8 cellular contexts compared by ENCODE assay signal in the genomic region with DNA sequence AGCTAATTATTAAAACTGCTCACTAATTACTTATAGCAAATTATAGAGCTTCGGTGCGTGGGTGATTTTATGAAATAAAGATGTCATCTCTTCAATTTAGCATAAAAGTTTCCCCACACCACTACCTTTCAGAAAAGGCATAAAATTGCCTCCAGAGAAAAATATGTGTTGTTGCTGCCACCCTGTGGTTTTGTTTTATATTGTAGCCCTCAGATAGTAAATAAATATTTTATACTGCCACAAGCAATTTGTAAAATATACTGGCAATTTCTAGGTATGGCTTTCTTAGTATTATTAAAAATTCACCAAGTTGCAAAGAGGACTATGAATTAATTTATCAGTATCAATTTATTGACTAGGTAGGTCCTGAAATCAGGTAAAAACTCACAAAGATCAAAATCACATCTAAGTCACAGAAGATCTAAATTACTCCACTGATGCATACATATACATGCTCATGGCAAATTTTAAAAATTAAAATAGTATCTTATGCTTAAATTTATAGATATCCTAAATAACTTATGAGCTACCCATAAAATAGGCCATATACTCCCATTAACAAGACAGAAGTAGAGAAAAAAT. TPM values are rescaled to one million over a fixed set of nuclear protein-coding genes. Genes with fewer than 3 reads are reported as not detected.
DNase-seq lines count a peak whose midpoint lies in the region; ATAC-seq and TF ChIP-seq lines count a peak whose summit lies in the region.

No MANE protein-coding gene starts in this region.

- no TSS peak for BruUV-seq in mammary epithelial cell (replicated peaks; lab: Mats Ljungman, UMichigan)

- 16% methylated on average over 2 of the region's 2 CpGs for WGBS in mammary epithelial cell (ENCODE audit: low coverage, missing lambda C conversion rate)

- no peak overlapping the region for H3K4me2 ChIP-seq in mammary epithelial cell (ENCODE audit: insufficient read depth, low read depth, low read length)
- H3K4me2 ChIP-seq in neural cell (ENCODE audit: low read length), result no peak overlapping the region

- TF ChIP-seq EP300 in neural cell (conservative IDR thresholded peaks at IDR 0.05; ENCODE audit: poor library complexity, severe bottlenecking), result no peak

- in situ Hi-C loops in GM13977 (cut with MboI; ENCODE audit: low pct_unique_long_range_greater_than_20kb, low sequenced_read_pairs, unreplicated experiment) (loop anchor here (25.0 kb wide), 2 partner anchors 333 to 733 kb away; a partner anchor contains a TSS), mammary epithelial cell (cut with MboI; ENCODE audit: low sequenced_read_pairs in 2 of 2) (loop anchor here in 1 of 2 donors (10.0 to 25.0 kb wide), 2 partner anchors 358 to 731 kb away; a partner anchor contains a TSS)

- TF ChIP-seq CTCF in GM13977 (IDR thresholded peaks at IDR 0.05; ENCODE audit: extremely low read depth, insufficient read depth, missing control alignments) (peak; percentile 47), mammary epithelial cell (conservative IDR thresholded peaks at IDR 0.05 in 1 of 2, IDR thresholded peaks at IDR 0.05 in 1 of 2; ENCODE audit: extremely low read depth in 1 of 2, insufficient read depth in 1 of 2, low read depth in 1 of 2, low read length in 2 of 2) (peak; percentile 25 to 44), neural cell (IDR thresholded peaks at IDR 0.05; ENCODE audit: poor library complexity, severe bottlenecking) (peak; percentile 76)

- no peak overlapping the region for H3K27ac ChIP-seq in mammary epithelial cell (ENCODE audit: insufficient read depth, low read depth, low read length)
- no peak overlapping the region for H3K27ac ChIP-seq in neural cell (ENCODE audit: low read length)

- H3K4me3 ChIP-seq in mammary epithelial cell (replicated peaks in 1 of 3; ENCODE audit: insufficient read depth in 1 of 3, low read depth in 2 of 3, low read length in 3 of 3) (no peak overlapping the region), neural cell (ENCODE audit: low read length) (no peak overlapping the region)

- no peaks in the 10 kb centered on the region for H3K27me3 ChIP-seq in mammary epithelial cell (ENCODE audit: insufficient read depth, low read length)
- no peaks in the 10 kb centered on the region for H3K27me3 ChIP-seq in neural cell (ENCODE audit: insufficient read depth, low read depth, low read length)

- ATAC-seq in HG03460 (IDR thresholded peaks at IDR 0.05; ENCODE audit: unreplicated experiment), result no peak

- H3K79me2 ChIP-seq in mammary epithelial cell (ENCODE audit: insufficient read depth, low read length) (no peaks in the 10 kb centered on the region), neural cell (replicated peaks; ENCODE audit: insufficient read depth, low read length) (no peaks in the 10 kb centered on the region)

- no peaks in the 10 kb centered on the region for H3K36me3 ChIP-seq in mammary epithelial cell (ENCODE audit: insufficient read depth, low read length)
- no peaks in the 10 kb centered on the region for H3K36me3 ChIP-seq in neural cell (ENCODE audit: insufficient read depth, low read length)

- H3K9me2 ChIP-seq in neural cell (ENCODE audit: insufficient read depth, low read length), result no peaks in the 10 kb centered on the region

- TF ChIP-seq RAD21 in neural cell (conservative IDR thresholded peaks at IDR 0.05), result peak; percentile 80

- no peaks in the 10 kb centered on the region for H3K4me1 ChIP-seq in mammary epithelial cell (ENCODE audit: insufficient read depth, low read length)

- H3K9me3 ChIP-seq in mammary epithelial cell (replicated peaks; ENCODE audit: insufficient read depth, low read length) (no peaks in the 10 kb centered on the region), neural cell (ENCODE audit: low read length) (no peaks in the 10 kb centered on the region)

- H4K20me1 ChIP-seq in mammary epithelial cell (ENCODE audit: insufficient read depth, low read length) (no peaks in the 10 kb centered on the region), neural cell (ENCODE audit: insufficient read depth) (no peaks in the 10 kb centered on the region)

- DNase-seq in Ammon's horn (ENCODE audit: low spot score), result peak; percentile 14
- DNase-seq in GM13977 (ENCODE audit: low spot score), result peak; percentile 31
- peak; percentile 53 for DNase-seq in NCI-H1694 (lab: John Stamatoyannopoulos, UW)
- DNase-seq in mammary epithelial cell, result no peak
- no peak for DNase-seq in middle frontal gyrus (ENCODE audit: extremely low spot score, low spot score)
- DNase-seq in NCI-H1048 (lab: John Stamatoyannopoulos, UW), result no peak

- no peaks in the 10 kb centered on the region for H3F3A ChIP-seq in neural cell (ENCODE audit: insufficient read depth, low read length, poor library complexity, severe bottlenecking)

- CTCF ChIA-PET in mammary epithelial cell (lab: Charles Lee; ENCODE audit: low non-redundant PET), result interaction anchor here (0.6 kb wide), 1 partner anchor 698 kb away, joined by 5 read pairs; no protein-coding TSS in a partner anchor

- no peak overlapping the region for H2AFZ ChIP-seq in mammary epithelial cell (ENCODE audit: low read depth, low read length)
- no peak overlapping the region for H2AFZ ChIP-seq in neural cell (ENCODE audit: low read depth, low read length)

- dilution Hi-C loops in mammary epithelial cell (cut with HindIII; ENCODE audit: low sequenced_read_pairs), result no loop called here

- no peak overlapping the region for H3K9ac ChIP-seq in mammary epithelial cell (ENCODE audit: insufficient read depth, low read length)
- H3K9ac ChIP-seq in neural cell (ENCODE audit: low read length), result no peak overlapping the region

- intact Hi-C loops in mammary epithelial cell (cut with micrococcal nuclease), result loop anchor here (1.0 to 5.0 kb wide), 2 partner anchors 741 to 1928 kb away; no protein-coding TSS in a partner anchor

TF ChIP-seq in neural cell, 6 proteins besides CTCF, POLR2A, EP300 and RAD21:
- no peak for TF ChIP-seq MXI1 (conservative IDR thresholded peaks at IDR 0.05; ENCODE audit: poor library complexity, severe bottlenecking)
- TF ChIP-seq, protein P1, sequence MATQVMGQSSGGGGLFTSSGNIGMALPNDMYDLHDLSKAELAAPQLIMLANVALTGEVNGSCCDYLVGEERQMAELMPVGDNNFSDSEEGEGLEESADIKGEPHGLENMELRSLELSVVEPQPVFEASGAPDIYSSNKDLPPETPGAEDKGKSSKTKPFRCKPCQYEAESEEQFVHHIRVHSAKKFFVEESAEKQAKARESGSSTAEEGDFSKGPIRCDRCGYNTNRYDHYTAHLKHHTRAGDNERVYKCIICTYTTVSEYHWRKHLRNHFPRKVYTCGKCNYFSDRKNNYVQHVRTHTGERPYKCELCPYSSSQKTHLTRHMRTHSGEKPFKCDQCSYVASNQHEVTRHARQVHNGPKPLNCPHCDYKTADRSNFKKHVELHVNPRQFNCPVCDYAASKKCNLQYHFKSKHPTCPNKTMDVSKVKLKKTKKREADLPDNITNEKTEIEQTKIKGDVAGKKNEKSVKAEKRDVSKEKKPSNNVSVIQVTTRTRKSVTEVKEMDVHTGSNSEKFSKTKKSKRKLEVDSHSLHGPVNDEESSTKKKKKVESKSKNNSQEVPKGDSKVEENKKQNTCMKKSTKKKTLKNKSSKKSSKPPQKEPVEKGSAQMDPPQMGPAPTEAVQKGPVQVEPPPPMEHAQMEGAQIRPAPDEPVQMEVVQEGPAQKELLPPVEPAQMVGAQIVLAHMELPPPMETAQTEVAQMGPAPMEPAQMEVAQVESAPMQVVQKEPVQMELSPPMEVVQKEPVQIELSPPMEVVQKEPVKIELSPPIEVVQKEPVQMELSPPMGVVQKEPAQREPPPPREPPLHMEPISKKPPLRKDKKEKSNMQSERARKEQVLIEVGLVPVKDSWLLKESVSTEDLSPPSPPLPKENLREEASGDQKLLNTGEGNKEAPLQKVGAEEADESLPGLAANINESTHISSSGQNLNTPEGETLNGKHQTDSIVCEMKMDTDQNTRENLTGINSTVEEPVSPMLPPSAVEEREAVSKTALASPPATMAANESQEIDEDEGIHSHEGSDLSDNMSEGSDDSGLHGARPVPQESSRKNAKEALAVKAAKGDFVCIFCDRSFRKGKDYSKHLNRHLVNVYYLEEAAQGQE (IDR thresholded peaks at IDR 0.05; ENCODE audit: borderline replicate concordance), result no peak
- no peak for TF ChIP-seq EZH2 (IDR thresholded peaks at IDR 0.05; ENCODE audit: borderline replicate concordance, insufficient read depth, low read length, poor library complexity, severe bottlenecking)
- TF ChIP-seq TAF1 (IDR thresholded peaks at IDR 0.05; ENCODE audit: low read depth), result no peak
- TF ChIP-seq POLR2AphosphoS5 (IDR thresholded peaks at IDR 0.05), result no peak
- TF ChIP-seq SMC3 (conservative IDR thresholded peaks at IDR 0.05; ENCODE audit: poor library complexity), result peak; percentile 89

RNA-seq across cellular contexts. Expression of a gene that starts 26.5 kb away (rescaled TPM):
- 100 to 1,000 TPM; 175 to 188 TPM for total RNA-seq in mammary epithelial cell
- 35.9 TPM for polyA plus RNA-seq in mammary epithelial cell
- polyA minus RNA-seq in mammary epithelial cell, result 49.9 TPM
- 176 and 198 TPM in 2 replicates for polyA plus RNA-seq in neural cell
- polyA minus RNA-seq in neural cell, result 65.0 and 86.5 TPM in 2 replicates

Comparison
In these comparisons a context has a peak if more than half of its experiments do, and no peak if none do; other contexts are left out.
1. DNase-seq: peak in Ammon's horn (single experiment), GM13977 (single experiment) and NCI-H1694 (single experiment); none in mammary epithelial cell (single experiment), middle frontal gyrus (single experiment) and NCI-H1048 (single experiment).
2. Peak in every context shown above with its lines, with median percentiles within 50 percentile points of each other: CTCF ChIP-seq.